19 cellular contexts compared by ENCODE assay signal in genomic region chr1:58839147-58839795, GRCh38. TPM values are rescaled to one million over a fixed set of nuclear protein-coding genes. Genes with fewer than 3 reads are reported as not detected.
DNase-seq lines count a peak whose midpoint lies in the region; ATAC-seq and TF ChIP-seq lines count a peak whose summit lies in the region.
"Had no signal": no experiment of that assay in that cellular context is flagged by ENCODE, and none has a peak within 500 bp of the region (broad histone marks: within the 10 kb centered on the region; RNA-seq: fewer than 3 reads in every experiment).

No MANE protein-coding gene starts in this region.

- no peaks in the 10 kb centered on the region for H3K9me2 ChIP-seq in SK-N-SH

- WGBS in SK-N-SH (ENCODE audit: low lambda C conversion rate) = 72% methylated on average over 5 of the region's 5 CpGs

- H3K27ac ChIP-seq in SK-N-SH (ENCODE audit: low read depth in 2 of 2, low read length in 1 of 2) (peak overlapping the region in 1 of 2 experiments; percentile 75; a peak in 2 of 4 replicates), RWPE2 (ENCODE audit: poor library complexity, severe bottlenecking) (peak overlapping the region; percentile 53)
- H3K27ac ChIP-seq: 22Rv1; BLaER1 treated with 17β-estradiol and CSF1 and Interleukin-3, amounts not matched to agents 10 nM and 100 nM had no signal

- H2AFZ ChIP-seq in SK-N-SH (ENCODE audit: low read depth) = no peak overlapping the region

- TF ChIP-seq CTCF in SK-N-SH (IDR thresholded peaks at IDR 0.05) = no peak
- no peak for TF ChIP-seq CTCF in RWPE2 (IDR thresholded peaks at IDR 0.05; ENCODE audit: poor library complexity, severe bottlenecking)

- H3K4me1 ChIP-seq in SK-N-SH (ENCODE audit: control insufficient read depth in 1 of 2, insufficient read depth in 2 of 2, low read depth in 1 of 2, low read length in 1 of 2) (peaks cover 7 to 16% of the 10 kb centered on the region in 2 experiments; a peak in 3 of 4 replicates), RWPE2 (ENCODE audit: insufficient read depth, poor library complexity, severe bottlenecking) (peaks cover 12% of the 10 kb centered on the region)
- H3K4me1 ChIP-seq: BE2C had no signal

- no peak for ATAC-seq in SK-N-SH treated with all-trans-retinoic acid at 6 μM for 48 hours
- ATAC-seq in RWPE2 (ENCODE audit: low read depth) = no peak
- no peak for ATAC-seq in HG02840 (IDR thresholded peaks at IDR 0.05; ENCODE audit: low FRiP score, unreplicated experiment)
- no peak for ATAC-seq in GM18517 (IDR thresholded peaks at IDR 0.05; ENCODE audit: unreplicated experiment)
- ATAC-seq: GM12878, GM23338, HCT116 had no signal

- H3K9me3 ChIP-seq in SK-N-SH (no peaks in the 10 kb centered on the region), RWPE2 (ENCODE audit: severe bottlenecking) (no peaks in the 10 kb centered on the region)
- H3K9me3 ChIP-seq: BE2C; BLaER1 treated with 17β-estradiol and CSF1 and Interleukin-3, amounts not matched to agents 10 nM and 100 nM had no signal

- no peak for DNase-seq in SK-N-SH
- DNase-seq in RWPE2 (ENCODE audit: low spot score) = no peak
- peak; percentile 72 for DNase-seq in fibroblast of gingiva (ENCODE audit: low read depth)
- DNase-seq: AML-193; BE2C; CD4-positive, alpha-beta T cell; CD8-positive, alpha-beta memory T cell; DMS 273 treated with DMSO at 0.1 percent for 48 hours; DMS79; GDM1; H9 had no signal

- H3K4me3 ChIP-seq in SK-N-SH (ENCODE audit: low read depth in 2 of 2, low read length in 1 of 2) (no peak overlapping the region), RWPE2 (ENCODE audit: severe bottlenecking) (no peak overlapping the region)
- H3K4me3 ChIP-seq: BLaER1 treated with 17β-estradiol and CSF1 and Interleukin-3, amounts not matched to agents 10 nM and 100 nM; GM12878; GM23338 had no signal

- H3K9ac ChIP-seq in SK-N-SH = no peak overlapping the region
- H3K9ac ChIP-seq: BLaER1 treated with 17β-estradiol and CSF1 and Interleukin-3, amounts not matched to agents 10 nM and 100 nM had no signal

- H3K36me3 ChIP-seq in SK-N-SH (replicated peaks in 1 of 2; ENCODE audit: control insufficient read depth in 1 of 2, insufficient read depth in 2 of 2, low read length in 1 of 2) = no peaks in the 10 kb centered on the region
- H3K36me3 ChIP-seq in RWPE2 (ENCODE audit: low read depth) = no peaks in the 10 kb centered on the region
- H3K36me3 ChIP-seq: BE2C; BLaER1 treated with 17β-estradiol and CSF1 and Interleukin-3, amounts not matched to agents 10 nM and 100 nM had no signal

- POLR2A ChIA-PET in SK-N-SH (lab: Yijun Ruan, JAX) = no interaction called here

- peaks cover 20% of the 10 kb centered on the region for H3F3A ChIP-seq in SK-N-SH (replicated peaks; ENCODE audit: insufficient read depth)

- no peak for TF ChIP-seq EP300 in SK-N-SH (IDR thresholded peaks at IDR 0.05; ENCODE audit: borderline replicate concordance in 1 of 2, low read depth in 1 of 2, low read length in 1 of 2)

- H4K20me1 ChIP-seq in SK-N-SH (ENCODE audit: insufficient read depth) = no peaks in the 10 kb centered on the region
- H4K20me1 ChIP-seq: BLaER1 treated with 17β-estradiol and CSF1 and Interleukin-3, amounts not matched to agents 10 nM and 100 nM had no signal

- CTCF ChIA-PET in SK-N-SH (lab: Yijun Ruan, JAX) = interaction anchor here (1.1 to 1.6 kb wide), 2 partner anchors 9 to 19 kb away, joined by 3 to 4 read pairs; no protein-coding TSS in a partner anchor

- no peaks in the 10 kb centered on the region for H3K27me3 ChIP-seq in SK-N-SH (ENCODE audit: insufficient read depth)
- H3K27me3 ChIP-seq in RWPE2 (ENCODE audit: insufficient read depth, poor library complexity, severe bottlenecking) = no peaks in the 10 kb centered on the region
- H3K27me3 ChIP-seq: BE2C; BLaER1 treated with 17β-estradiol and CSF1 and Interleukin-3, amounts not matched to agents 10 nM and 100 nM had no signal

- H3K4me2 ChIP-seq in SK-N-SH = 0 out of 2 replicates have a peak overlapping the region, but pooled peaks have one; percentile 32
- H3K4me2 ChIP-seq: BLaER1 treated with 17β-estradiol and CSF1 and Interleukin-3, amounts not matched to agents 10 nM and 100 nM; GM23338 had no signal

- no peak for TF ChIP-seq RAD21 in SK-N-SH (IDR thresholded peaks at IDR 0.05; ENCODE audit: low read length)

- no peaks in the 10 kb centered on the region for H3K79me2 ChIP-seq in SK-N-SH (ENCODE audit: insufficient read depth)

TF ChIP-seq in SK-N-SH, 30 proteins besides CTCF, POLR2A, EP300 and RAD21:
- no peak for TF ChIP-seq IRF3 (IDR thresholded peaks at IDR 0.05; ENCODE audit: low read depth, low read length)
- no peak for TF ChIP-seq CHD2 (IDR thresholded peaks at IDR 0.05; ENCODE audit: low read length, partially characterized antibody)

TF ChIP-seq in SK-N-SH treated with all-trans-retinoic acid at 6 μM for 48 hours, 23 proteins besides CTCF, POLR2A, EP300 and RAD21 (continues in another document):
- TF ChIP-seq ZFP30 (CRISPR knock-in tag; IDR thresholded peaks at IDR 0.05) (no peak), TSHZ2 (CRISPR knock-in tag; IDR thresholded peaks at IDR 0.05) (no peak), PATZ1 (CRISPR knock-in tag; IDR thresholded peaks at IDR 0.05; ENCODE audit: borderline replicate concordance) (no peak), ZNF70 (CRISPR knock-in tag; IDR thresholded peaks at IDR 0.05) (no peak), ISL1 (CRISPR knock-in tag; IDR thresholded peaks at IDR 0.05) (no peak), RARB (CRISPR knock-in tag; IDR thresholded peaks at IDR 0.05) (no peak), POU6F1 (CRISPR knock-in tag; IDR thresholded peaks at IDR 0.05; ENCODE audit: borderline replicate concordance, low read depth) (no peak), TOX (CRISPR knock-in tag; IDR thresholded peaks at IDR 0.05; ENCODE audit: borderline replicate concordance) (no peak), CSDC2 (CRISPR knock-in tag; IDR thresholded peaks at IDR 0.05) (no peak), ZNF8 (CRISPR knock-in tag; IDR thresholded peaks at IDR 0.05) (no peak), ARNTL (CRISPR knock-in tag; IDR thresholded peaks at IDR 0.05; ENCODE audit: borderline replicate concordance, low read depth) (no peak), SNAI2 (CRISPR knock-in tag; IDR thresholded peaks at IDR 0.05) (no peak), ZC3H10 (CRISPR knock-in tag; IDR thresholded peaks at IDR 0.05) (no peak)

RNA-seq across cellular contexts. Expression of gene JUN, which starts 55.4 kb away (rescaled TPM):
- 54.6 and 66.5 TPM in 2 replicates for polyA plus RNA-seq in SK-N-SH (2012; rRNA removed)
- polyA plus RNA-seq in SK-N-SH (2012; cell fraction: cytosol; rRNA removed) = 34.2 and 46.9 TPM in 2 replicates
- 83.5 and 100 TPM in 2 replicates for polyA plus RNA-seq in SK-N-SH (2012; cell fraction: nucleus; rRNA removed)
